1 cellular context compared by ENCODE assay signal in the genomic region with DNA sequence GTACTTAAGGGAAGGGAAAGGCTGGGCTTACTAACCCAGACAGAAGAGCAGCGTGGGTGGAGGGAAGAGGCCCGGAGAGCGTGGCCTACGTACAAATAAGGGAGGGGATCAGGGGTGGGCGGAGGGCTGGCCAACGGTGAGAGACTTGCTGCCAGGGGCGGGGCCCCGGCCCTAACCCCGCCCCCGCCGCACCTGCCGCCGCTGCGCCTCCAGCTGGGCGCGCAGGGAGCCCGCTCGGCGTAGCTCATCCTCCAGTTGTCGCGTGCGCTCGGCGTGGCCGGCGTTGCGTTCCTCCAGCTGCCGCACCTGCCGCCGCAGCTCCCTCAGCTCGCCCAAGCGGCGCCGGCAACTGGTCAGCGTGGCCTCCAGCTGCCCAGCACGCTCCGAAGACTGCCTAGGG.
A peak's percentile ranks its signal among the peaks of the same experiment; 100 is the strongest.
TF ChIP-seq lines count a peak whose summit lies in the region.

No MANE protein-coding gene starts in this region.

TF ChIP-seq in GM12878, 131 proteins besides CTCF, POLR2A, EP300 and RAD21:
- peak; percentile 84; the same call in 1 of the 2 replicates for TF ChIP-seq TCF3 (IDR thresholded peaks at IDR 0.05; ENCODE audit: borderline replicate concordance, insufficient read depth, low read depth, low read length)
- no peak for TF ChIP-seq STAT1 (conservative IDR thresholded peaks at IDR 0.05)
- peak; percentile 70 to 93 for TF ChIP-seq BHLHE40 (IDR thresholded peaks at IDR 0.05; ENCODE audit: borderline replicate concordance in 1 of 2, low read depth in 2 of 2, low read length in 1 of 2)
- no peak for TF ChIP-seq SP1 (IDR thresholded peaks at IDR 0.05; ENCODE audit: low read depth, low read length)
- TF ChIP-seq TCF12 (IDR thresholded peaks at IDR 0.05; ENCODE audit: low read depth, low read length) = peak; percentile 89; the same call in 1 of the 2 replicates
- TF ChIP-seq GATAD2B (conservative IDR thresholded peaks at IDR 0.05; ENCODE audit: low read depth) = 0 out of 2 replicates have a peak, but pooled peaks have one; percentile 32
- 0 out of 2 replicates have a peak, but pooled peaks have one; percentile 24 for TF ChIP-seq IKZF1 (conservative IDR thresholded peaks at IDR 0.05)
- TF ChIP-seq SMC3 (IDR thresholded peaks at IDR 0.05; ENCODE audit: borderline replicate concordance, low read length) = peak; percentile 6; the same call in 1 of the 2 replicates
- peak in 1 of 2 experiments; percentile 75; a peak in 2 of 3 replicates for TF ChIP-seq EGR1 (IDR thresholded peaks at IDR 0.05; ENCODE audit: borderline replicate concordance in 1 of 2, low read depth in 2 of 2, low read length in 2 of 2)
